1 cellular context compared by ENCODE assay signal in the genomic region with DNA sequence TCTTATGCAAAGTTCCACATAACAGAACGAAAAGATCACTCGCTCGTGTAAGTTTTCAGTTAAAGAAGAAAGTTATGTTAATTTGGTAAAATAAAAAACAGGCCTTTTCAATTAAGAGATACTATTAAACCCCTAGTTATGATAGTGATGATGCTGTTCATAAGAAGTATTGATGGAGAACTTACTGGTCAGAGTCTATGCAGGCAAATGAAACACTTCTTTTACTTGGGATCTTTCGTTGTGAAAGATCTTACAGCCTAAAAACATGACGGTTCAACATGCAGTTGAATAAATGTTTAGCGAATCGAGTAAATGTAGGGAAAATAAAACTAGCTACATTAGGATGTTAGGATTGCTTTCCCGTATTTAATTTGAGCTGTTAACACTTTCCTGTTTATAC.
TF ChIP-seq lines count a peak whose summit lies in the region.

No MANE protein-coding gene starts in this region.

TF ChIP-seq in K562, 482 proteins besides CTCF, POLR2A, EP300 and RAD21:
- no peak for TF ChIP-seq POU5F1 (IDR thresholded peaks at IDR 0.05; ENCODE audit: borderline replicate concordance, low read depth, low read length, partially characterized antibody)
- TF ChIP-seq NCOA1 (IDR thresholded peaks at IDR 0.05; ENCODE audit: low read depth): no peak
- TF ChIP-seq, protein P1, sequence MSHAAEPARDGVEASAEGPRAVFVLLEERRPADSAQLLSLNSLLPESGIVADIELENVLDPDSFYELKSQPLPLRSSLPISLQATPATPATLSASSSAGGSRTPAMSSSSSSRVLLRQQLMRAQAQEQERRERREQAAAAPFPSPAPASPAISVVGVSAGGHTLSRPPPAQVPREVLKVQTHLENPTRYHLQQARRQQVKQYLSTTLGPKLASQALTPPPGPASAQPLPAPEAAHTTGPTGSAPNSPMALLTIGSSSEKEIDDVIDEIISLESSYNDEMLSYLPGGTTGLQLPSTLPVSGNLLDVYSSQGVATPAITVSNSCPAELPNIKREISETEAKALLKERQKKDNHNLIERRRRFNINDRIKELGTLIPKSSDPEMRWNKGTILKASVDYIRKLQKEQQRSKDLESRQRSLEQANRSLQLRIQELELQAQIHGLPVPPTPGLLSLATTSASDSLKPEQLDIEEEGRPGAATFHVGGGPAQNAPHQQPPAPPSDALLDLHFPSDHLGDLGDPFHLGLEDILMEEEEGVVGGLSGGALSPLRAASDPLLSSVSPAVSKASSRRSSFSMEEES (CRISPR knock-in tag; IDR thresholded peaks at IDR 0.05): no peak
- 0 out of 2 replicates have a peak, but pooled peaks have one; percentile 47 for TF ChIP-seq GATAD2B (IDR thresholded peaks at IDR 0.05; ENCODE audit: borderline replicate concordance)
- 0 out of 2 replicates have a peak, but pooled peaks have one; percentile 1 for TF ChIP-seq POLR2AphosphoS5 (IDR thresholded peaks at IDR 0.05; ENCODE audit: control insufficient read depth, insufficient read depth, low read depth, low read length)
- TF ChIP-seq, protein P2, sequence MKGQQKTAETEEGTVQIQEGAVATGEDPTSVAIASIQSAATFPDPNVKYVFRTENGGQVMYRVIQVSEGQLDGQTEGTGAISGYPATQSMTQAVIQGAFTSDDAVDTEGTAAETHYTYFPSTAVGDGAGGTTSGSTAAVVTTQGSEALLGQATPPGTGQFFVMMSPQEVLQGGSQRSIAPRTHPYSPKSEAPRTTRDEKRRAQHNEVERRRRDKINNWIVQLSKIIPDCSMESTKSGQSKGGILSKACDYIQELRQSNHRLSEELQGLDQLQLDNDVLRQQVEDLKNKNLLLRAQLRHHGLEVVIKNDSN (CRISPR knock-in tag; IDR thresholded peaks at IDR 0.05): no peak
- TF ChIP-seq POLR2G (IDR thresholded peaks at IDR 0.05; ENCODE audit: low read depth, low read length): peak; percentile 30; the same call in 1 of the 2 replicates
- peak; percentile 98 for TF ChIP-seq ZSCAN29 (IDR thresholded peaks at IDR 0.05)
- TF ChIP-seq, protein P3, sequence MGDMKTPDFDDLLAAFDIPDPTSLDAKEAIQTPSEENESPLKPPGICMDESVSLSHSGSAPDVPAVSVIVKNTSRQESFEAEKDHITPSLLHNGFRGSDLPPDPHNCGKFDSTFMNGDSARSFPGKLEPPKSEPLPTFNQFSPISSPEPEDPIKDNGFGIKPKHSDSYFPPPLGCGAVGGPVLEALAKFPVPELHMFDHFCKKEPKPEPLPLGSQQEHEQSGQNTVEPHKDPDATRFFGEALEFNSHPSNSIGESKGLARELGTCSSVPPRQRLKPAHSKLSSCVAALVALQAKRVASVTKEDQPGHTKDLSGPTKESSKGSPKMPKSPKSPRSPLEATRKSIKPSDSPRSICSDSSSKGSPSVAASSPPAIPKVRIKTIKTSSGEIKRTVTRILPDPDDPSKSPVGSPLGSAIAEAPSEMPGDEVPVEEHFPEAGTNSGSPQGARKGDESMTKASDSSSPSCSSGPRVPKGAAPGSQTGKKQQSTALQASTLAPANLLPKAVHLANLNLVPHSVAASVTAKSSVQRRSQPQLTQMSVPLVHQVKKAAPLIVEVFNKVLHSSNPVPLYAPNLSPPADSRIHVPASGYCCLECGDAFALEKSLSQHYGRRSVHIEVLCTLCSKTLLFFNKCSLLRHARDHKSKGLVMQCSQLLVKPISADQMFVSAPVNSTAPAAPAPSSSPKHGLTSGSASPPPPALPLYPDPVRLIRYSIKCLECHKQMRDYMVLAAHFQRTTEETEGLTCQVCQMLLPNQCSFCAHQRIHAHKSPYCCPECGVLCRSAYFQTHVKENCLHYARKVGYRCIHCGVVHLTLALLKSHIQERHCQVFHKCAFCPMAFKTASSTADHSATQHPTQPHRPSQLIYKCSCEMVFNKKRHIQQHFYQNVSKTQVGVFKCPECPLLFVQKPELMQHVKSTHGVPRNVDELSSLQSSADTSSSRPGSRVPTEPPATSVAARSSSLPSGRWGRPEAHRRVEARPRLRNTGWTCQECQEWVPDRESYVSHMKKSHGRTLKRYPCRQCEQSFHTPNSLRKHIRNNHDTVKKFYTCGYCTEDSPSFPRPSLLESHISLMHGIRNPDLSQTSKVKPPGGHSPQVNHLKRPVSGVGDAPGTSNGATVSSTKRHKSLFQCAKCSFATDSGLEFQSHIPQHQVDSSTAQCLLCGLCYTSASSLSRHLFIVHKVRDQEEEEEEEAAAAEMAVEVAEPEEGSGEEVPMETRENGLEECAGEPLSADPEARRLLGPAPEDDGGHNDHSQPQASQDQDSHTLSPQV (IDR thresholded peaks at IDR 0.05): 0 out of 2 replicates have a peak, but pooled peaks have one; percentile 16
- no peak for TF ChIP-seq CBX2 (IDR thresholded peaks at IDR 0.05; ENCODE audit: insufficient read depth, low read length, poor library complexity, severe bottlenecking)
- no peak for TF ChIP-seq EWSR1 (IDR thresholded peaks at IDR 0.05; ENCODE audit: borderline replicate concordance, low read depth, partially characterized antibody)
- no peak for TF ChIP-seq FOXK1 (CRISPR knock-in tag; IDR thresholded peaks at IDR 0.05; ENCODE audit: borderline replicate concordance)
- TF ChIP-seq CCAR2 (IDR thresholded peaks at IDR 0.05; ENCODE audit: low read depth, low read length): no peak
- TF ChIP-seq RBFOX2 (IDR thresholded peaks at IDR 0.05; ENCODE audit: low read depth, low read length): peak; percentile 55
- TF ChIP-seq RCOR1 (IDR thresholded peaks at IDR 0.05; ENCODE audit: borderline replicate concordance in 1 of 2, low read depth in 2 of 2, low read length in 2 of 2): no peak
- TF ChIP-seq, protein P4, sequence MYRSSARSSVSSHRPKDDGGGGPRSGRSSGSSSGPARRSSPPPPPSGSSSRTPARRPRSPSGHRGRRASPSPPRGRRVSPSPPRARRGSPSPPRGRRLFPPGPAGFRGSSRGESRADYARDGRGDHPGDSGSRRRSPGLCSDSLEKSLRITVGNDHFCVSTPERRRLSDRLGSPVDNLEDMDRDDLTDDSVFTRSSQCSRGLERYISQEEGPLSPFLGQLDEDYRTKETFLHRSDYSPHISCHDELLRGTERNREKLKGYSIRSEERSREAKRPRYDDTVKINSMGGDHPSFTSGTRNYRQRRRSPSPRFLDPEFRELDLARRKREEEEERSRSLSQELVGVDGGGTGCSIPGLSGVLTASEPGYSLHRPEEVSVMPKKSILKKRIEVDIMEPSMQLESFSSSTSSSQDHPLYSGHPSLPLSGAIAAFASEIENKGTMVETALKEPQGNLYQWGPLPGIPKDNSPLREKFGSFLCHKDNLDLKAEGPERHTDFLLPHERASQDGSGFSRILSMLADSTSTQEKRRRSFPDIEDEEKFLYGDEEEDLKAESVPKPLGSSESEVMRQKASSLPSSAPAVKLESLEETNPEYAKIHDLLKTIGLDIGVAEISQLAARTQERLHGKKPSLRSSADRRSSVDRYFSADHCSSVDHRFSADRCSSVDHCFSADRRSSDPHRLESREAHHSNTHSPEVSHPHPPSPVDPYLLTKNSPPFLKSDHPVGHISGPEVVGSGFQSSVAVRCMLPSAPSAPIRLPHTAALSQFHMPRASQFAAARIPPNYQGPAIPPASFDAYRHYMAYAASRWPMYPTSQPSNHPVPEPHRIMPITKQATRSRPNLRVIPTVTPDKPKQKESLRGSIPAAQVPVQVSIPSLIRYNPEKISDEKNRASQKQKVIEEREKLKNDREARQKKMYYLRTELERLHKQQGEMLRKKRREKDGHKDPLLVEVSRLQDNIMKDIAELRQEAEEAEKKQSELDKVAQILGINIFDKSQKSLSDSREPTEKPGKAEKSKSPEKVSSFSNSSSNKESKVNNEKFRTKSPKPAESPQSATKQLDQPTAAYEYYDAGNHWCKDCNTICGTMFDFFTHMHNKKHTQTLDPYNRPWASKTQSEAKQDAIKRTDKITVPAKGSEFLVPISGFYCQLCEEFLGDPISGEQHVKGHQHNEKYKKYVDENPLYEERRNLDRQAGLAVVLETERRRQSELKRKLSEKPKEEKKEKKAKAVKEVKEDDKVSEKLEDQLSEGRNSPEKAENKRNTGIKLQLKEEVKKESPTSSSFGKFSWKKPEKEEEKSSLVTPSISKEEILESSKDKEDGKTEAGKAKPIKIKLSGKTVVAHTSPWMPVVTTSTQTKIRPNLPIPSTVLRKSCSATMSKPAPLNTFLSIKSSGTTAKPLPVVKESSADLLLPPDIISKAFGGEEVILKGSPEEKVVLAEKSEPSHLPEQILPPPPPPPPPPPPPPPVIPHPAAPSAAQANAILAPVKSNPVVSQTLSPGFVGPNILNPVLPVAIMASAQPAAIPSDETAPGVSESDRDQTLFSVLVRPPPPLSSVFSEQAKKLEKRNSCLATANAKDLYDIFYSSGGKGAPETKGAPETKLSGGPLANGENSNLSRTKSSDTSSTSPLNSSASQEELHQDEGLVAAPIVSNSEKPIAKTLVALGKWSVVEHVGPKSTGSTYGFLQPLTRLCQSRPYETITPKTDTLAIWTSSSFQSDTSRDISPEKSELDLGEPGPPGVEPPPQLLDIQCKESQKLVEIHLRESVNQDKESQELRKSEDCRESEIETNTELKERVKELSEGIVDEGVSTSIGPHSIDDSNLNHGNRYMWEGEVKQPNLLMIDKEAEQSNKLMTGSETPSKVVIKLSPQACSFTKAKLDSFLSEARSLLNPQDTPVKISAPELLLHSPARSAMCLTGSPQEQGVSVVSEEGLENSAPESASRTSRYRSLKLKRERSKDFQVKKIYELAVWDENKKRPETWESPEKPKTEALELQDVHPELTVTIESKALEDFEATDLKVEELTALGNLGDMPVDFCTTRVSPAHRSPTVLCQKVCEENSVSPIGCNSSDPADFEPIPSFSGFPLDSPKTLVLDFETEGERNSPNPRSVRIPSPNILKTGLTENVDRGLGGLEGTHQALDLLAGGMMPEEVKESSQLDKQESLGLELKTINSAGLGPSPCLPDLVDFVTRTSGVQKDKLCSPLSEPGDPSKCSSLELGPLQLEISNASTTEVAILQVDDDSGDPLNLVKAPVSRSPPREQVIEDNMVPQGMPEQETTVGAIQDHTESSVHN (IDR thresholded peaks at IDR 0.05; ENCODE audit: borderline replicate concordance in 1 of 2, low read depth in 1 of 2): 0 out of 4 replicates have a peak, but pooled peaks of 1 of the 2 experiments have one; percentile 56
- TF ChIP-seq POLR2H (tag; IDR thresholded peaks at IDR 0.05; ENCODE audit: low read depth): no peak
